19 cellular contexts compared by ENCODE assay signal in genomic region chr6:141395443-141396008, GRCh38.
"Had no signal": no experiment of that assay in that cellular context is flagged by ENCODE, and none has a peak within 500 bp of the region (broad histone marks: within the 10 kb centered on the region; RNA-seq: fewer than 3 reads in every experiment).

No MANE protein-coding gene starts in this region.

- H3K36me3 ChIP-seq: prostate gland, spleen, tibial artery, upper lobe of left lung, vagina had no signal

- H3K27me3 ChIP-seq: foreskin keratinocyte, hepatocyte, spleen, tibial artery, vagina had no signal

- H3K4me1 Mint-ChIP-seq: central memory CD8-positive, alpha-beta T cell; mesothelial cell of epicardium had no signal

- H3K36me3 Mint-ChIP-seq: mesothelial cell of epicardium; natural killer cell treated with Interleukin-12 subunit alpha and Interleukin-12 subunit beta and Interleukin-15 and Interleukin-18, amount 100 ng/mL, for 72 hours had no signal

- H3K79me2 ChIP-seq: hepatocyte, parathyroid adenoma had no signal

- DNase-seq: effector memory CD8-positive, alpha-beta T cell; foreskin keratinocyte; kidney glomerular epithelial cell; spleen; stimulated activated CD4-positive, alpha-beta T cell treated with anti-CD3 and anti-CD28 coated beads, Interleukin-15, amount 100 ng/mL, for 24 hours; stimulated activated CD4-positive, alpha-beta T cell treated with anti-CD3 and anti-CD28 coated beads, Interleukin-1b, Interleukin-23, amount 100 ng/mL, for 48 hours; stimulated activated CD4-positive, alpha-beta T cell treated with anti-CD3 and anti-CD28 coated beads, Interleukin-4, amount 100 ng/mL, for 4 hours; stimulated activated naive CD4-positive, alpha-beta T cell treated with Interleukin-2 at 50 U/mL for 16 hours; tibial artery had no signal

- H3K9me3 ChIP-seq: prostate gland, spleen, tibial artery, upper lobe of left lung, vagina had no signal

- H2AFZ ChIP-seq: hepatocyte, parathyroid adenoma had no signal

- H3K27ac Mint-ChIP-seq: dendritic cell treated with granulocyte-macrophage colony-stimulating factor and Interleukin-4, amounts not matched to agents 40 ng/mL and 50 ng/mL, for 4 days; mesothelial cell of epicardium; natural killer cell treated with Interleukin-12 subunit alpha and Interleukin-12 subunit beta and Interleukin-15 and Interleukin-18, amount 100 ng/mL, for 72 hours had no signal

- H3K4me1 ChIP-seq: foreskin keratinocyte, parathyroid adenoma, prostate gland, spleen, upper lobe of left lung, vagina had no signal

- ATAC-seq: effector memory CD8-positive, alpha-beta T cell; foreskin keratinocyte; left lobe of liver had no signal

- H3K27ac ChIP-seq: foreskin keratinocyte, hepatocyte, parathyroid adenoma, prostate gland, spleen, tibial artery, upper lobe of left lung, vagina had no signal

- H3K4me3 Mint-ChIP-seq: central memory CD8-positive, alpha-beta T cell; dendritic cell treated with granulocyte-macrophage colony-stimulating factor and Interleukin-4, amounts not matched to agents 40 ng/mL and 50 ng/mL, for 4 days; effector memory CD8-positive, alpha-beta T cell; mesothelial cell of epicardium; natural killer cell treated with Interleukin-12 subunit alpha and Interleukin-12 subunit beta and Interleukin-15 and Interleukin-18, amount 100 ng/mL, for 72 hours had no signal

- H3K9me3 Mint-ChIP-seq: central memory CD8-positive, alpha-beta T cell; effector memory CD8-positive, alpha-beta T cell; mesothelial cell of epicardium; natural killer cell treated with Interleukin-12 subunit alpha and Interleukin-12 subunit beta and Interleukin-15 and Interleukin-18, amount 100 ng/mL, for 72 hours had no signal

- H3K4me2 ChIP-seq: hepatocyte had no signal

- H3K4me3 ChIP-seq: hepatocyte, prostate gland, spleen, tibial artery, upper lobe of left lung, vagina had no signal

- H3K9ac ChIP-seq: parathyroid adenoma had no signal
